20 cellular contexts compared by ENCODE assay signal in the genomic region with DNA sequence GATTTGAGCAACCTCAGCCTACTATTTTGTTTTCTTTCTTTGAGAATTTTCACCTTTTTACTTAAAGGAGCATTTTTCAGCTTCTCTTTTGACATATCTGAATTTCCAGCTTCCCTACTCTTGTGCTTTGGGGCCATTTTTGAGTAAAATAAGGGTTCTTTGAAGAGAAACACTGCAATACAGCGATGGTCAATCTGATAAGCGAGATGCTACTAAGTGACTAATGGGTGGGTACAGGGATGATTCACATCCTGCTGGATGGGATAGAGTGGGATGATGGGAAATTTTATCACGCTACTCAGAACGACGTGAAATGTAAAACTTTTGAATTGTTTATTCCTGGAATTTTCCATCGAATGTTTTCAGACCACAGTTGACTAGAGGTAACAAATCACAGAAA. TPM values are rescaled to one million over a fixed set of nuclear protein-coding genes. Genes with fewer than 3 reads are reported as not detected.
DNase-seq lines count a peak whose midpoint lies in the region; ATAC-seq and TF ChIP-seq lines count a peak whose summit lies in the region.
"Had no signal": no experiment of that assay in that cellular context is flagged by ENCODE, and none has a peak within 500 bp of the region (broad histone marks: within the 10 kb centered on the region; RNA-seq: fewer than 3 reads in every experiment).

No MANE protein-coding gene starts in this region.

- no peak overlapping the region for H3K4me3 Mint-ChIP-seq in osteocyte (ENCODE audit: unreplicated experiment)
- H3K4me3 Mint-ChIP-seq: CD8-positive, alpha-beta memory T cell; natural killer cell treated with Interleukin-12 subunit alpha and Interleukin-12 subunit beta and Interleukin-15 and Interleukin-18, amount 100 ng/mL, for 72 hours; T-helper 17 cell had no signal

- no peaks in the 10 kb centered on the region for H3K9me3 Mint-ChIP-seq in osteocyte (ENCODE audit: unreplicated experiment)
- H3K9me3 Mint-ChIP-seq: activated T-helper 2 cell treated with anti-CD3 and anti-CD28 coated beads, Interferon-gamma antibody, Interleukin-2, Interleukin-4, amounts not matched to agents 10 μg/mL and 5 μg/mL and 100 μg/mL, durations not matched to agents 14 hours and 24 hours and 36 hours; CD8-positive, alpha-beta memory T cell; natural killer cell treated with Interleukin-12 subunit alpha and Interleukin-12 subunit beta and Interleukin-15 and Interleukin-18, amount 100 ng/mL, for 72 hours had no signal

- peak overlapping the region; percentile 13; the same call in 1 of the 2 replicates for H3K27ac ChIP-seq in PC-9
- H3K27ac ChIP-seq: heart right ventricle had no signal

- intact Hi-C loops in PC-9 (cut with micrococcal nuclease; ENCODE audit: unreplicated experiment): no loop called here

- peak overlapping the region; percentile 45 for H3K4me2 ChIP-seq in PC-9

- H3K4me3 ChIP-seq in PC-9 (no peak overlapping the region), cardiac fibroblast (replicated peaks in 1 of 2; ENCODE audit: low read depth in 2 of 2, low read length in 2 of 2) (no peak overlapping the region)
- H3K4me3 ChIP-seq: HAP-1, heart right ventricle had no signal

- POLR2A ChIA-PET in PC-9 (lab: Charles Lee; ENCODE audit: unreplicated experiment) (interaction anchor here (0.7 kb wide), 1 partner anchor 275 kb away, joined by 3 read pairs; no protein-coding TSS in a partner anchor), GM10248 (lab: Yijun Ruan, JAX) (no interaction called here)

- H3K79me2 ChIP-seq in PC-9 (ENCODE audit: low read depth): no peaks in the 10 kb centered on the region

- no peaks in the 10 kb centered on the region for H3K36me3 Mint-ChIP-seq in osteocyte (ENCODE audit: unreplicated experiment)
- H3K36me3 Mint-ChIP-seq: natural killer cell treated with Interleukin-12 subunit alpha and Interleukin-12 subunit beta and Interleukin-15 and Interleukin-18, amount 100 ng/mL, for 72 hours had no signal

- no peaks in the 10 kb centered on the region for H3K36me3 ChIP-seq in PC-9 (ENCODE audit: low read depth)
- H3K36me3 ChIP-seq: HAP-1, heart right ventricle had no signal

- H3K27ac Mint-ChIP-seq in osteocyte (ENCODE audit: unreplicated experiment): peak overlapping the region; percentile 56
- H3K27ac Mint-ChIP-seq: activated T-helper 2 cell treated with anti-CD3 and anti-CD28 coated beads, Interferon-gamma antibody, Interleukin-2, Interleukin-4, amounts not matched to agents 10 μg/mL and 5 μg/mL and 100 μg/mL, durations not matched to agents 14 hours and 24 hours and 36 hours; CD8-positive, alpha-beta memory T cell; natural killer cell treated with Interleukin-12 subunit alpha and Interleukin-12 subunit beta and Interleukin-15 and Interleukin-18, amount 100 ng/mL, for 72 hours; T-helper 17 cell had no signal

- no peaks in the 10 kb centered on the region for H3K27me3 ChIP-seq in PC-9 (ENCODE audit: insufficient read depth, low read depth)
- H3K27me3 ChIP-seq: heart right ventricle had no signal

- ATAC-seq in HG02642 (IDR thresholded peaks at IDR 0.05; ENCODE audit: poor library complexity, unreplicated experiment) (no peak), HG03280 (IDR thresholded peaks at IDR 0.05; ENCODE audit: unreplicated experiment) (no peak)
- ATAC-seq: heart right ventricle; left lobe of liver; natural killer cell treated with Interleukin-12 subunit alpha and Interleukin-12 subunit beta and Interleukin-15 and Interleukin-18, amount 100 ng/mL, for 72 hours; T-helper 17 cell had no signal

- no peaks in the 10 kb centered on the region for H4K20me1 ChIP-seq in PC-9 (ENCODE audit: insufficient read depth)

- H2AFZ ChIP-seq in PC-9: no peak overlapping the region

- H3K9me2 ChIP-seq in PC-9 (ENCODE audit: insufficient read depth): no peaks in the 10 kb centered on the region

- DNase-seq in EL (peak; percentile 94), PC-9 (peak in 1 of 2 experiments; percentile 65), cardiac fibroblast (ENCODE audit: low read depth in 2 of 2) (peak; percentile 77 to 90), osteocyte (ENCODE audit: extremely low spot score, unreplicated experiment) (no peak), DMS 273 (lab: John Stamatoyannopoulos, UW; ENCODE audit: unreplicated experiment) (no peak), GM10248 (ENCODE audit: extremely low spot score) (no peak)
- DNase-seq: activated CD4-positive, alpha-beta T cell treated with anti-CD3 and anti-CD28 coated beads, Interleukin-2, amount 50 U/mL, for 1 hour; CD8-positive, alpha-beta memory T cell; heart right ventricle; MV-4-11; retina; stimulated activated CD4-positive, alpha-beta T cell treated with anti-CD3 and anti-CD28 coated beads, Interleukin-4, amount 100 ng/mL, for 4 hours; stimulated activated naive CD4-positive, alpha-beta T cell; T-helper 17 cell had no signal

- peaks cover 7% of the 10 kb centered on the region for H3K4me1 ChIP-seq in PC-9 (replicated peaks; ENCODE audit: insufficient read depth)
- H3K4me1 ChIP-seq: HAP-1, heart right ventricle had no signal

- H3K27me3 Mint-ChIP-seq in osteocyte (ENCODE audit: unreplicated experiment): no peaks in the 10 kb centered on the region

- H3F3A ChIP-seq in PC-9 (ENCODE audit: insufficient read depth, low read depth): peaks cover 5% of the 10 kb centered on the region; the same call in 1 of the 2 replicates

- CTCF ChIA-PET in PC-9 (lab: Charles Lee) (interaction anchor here (1.0 kb wide), 1 partner anchor 166 kb away, joined by 3 read pairs; no protein-coding TSS in a partner anchor), GM10248 (lab: Yijun Ruan, JAX) (interaction anchor here (1.5 to 1.8 kb wide), 2 partner anchors 13 to 19 kb away, joined by 3 to 6 read pairs; no protein-coding TSS in a partner anchor)

- TF ChIP-seq CTCF in PC-9 (conservative IDR thresholded peaks at IDR 0.05): no peak
- no peak for TF ChIP-seq CTCF in cardiac fibroblast (IDR thresholded peaks at IDR 0.05; ENCODE audit: low read depth, low read length)
- TF ChIP-seq CTCF in osteocyte (IDR thresholded peaks at IDR 0.05): no peak
- no peak for TF ChIP-seq CTCF in GM10248 (IDR thresholded peaks at IDR 0.05; ENCODE audit: control extremely low read depth, extremely low read depth, low read depth, missing control alignments)

- BruUV-seq in PC-9 (replicated peaks; lab: Mats Ljungman, UMichigan): no TSS peak

- H3K4me1 Mint-ChIP-seq in osteocyte (ENCODE audit: unreplicated experiment): peaks cover 19% of the 10 kb centered on the region
- H3K4me1 Mint-ChIP-seq: CD8-positive, alpha-beta memory T cell had no signal

- no peaks in the 10 kb centered on the region for H3K9me3 ChIP-seq in PC-9 (ENCODE audit: insufficient read depth, low read depth)
- H3K9me3 ChIP-seq: HAP-1, heart right ventricle had no signal

RNA-seq across cellular contexts. Expression of gene SOCS5, which starts 8.3 kb away (rescaled TPM):
- 17.0 and 20.4 TPM in 2 replicates for total RNA-seq in PC-9 (2021)
- 23.4 and 24.1 TPM in 2 replicates for total RNA-seq in osteocyte

Comparison
In these comparisons a context has a peak if more than half of its experiments do, and no peak if none do; other contexts are left out.
1. DNase-seq: peak in EL (single experiment) and cardiac fibroblast (2 of 2); none in osteocyte (single experiment), DMS 273 (single experiment) and GM10248 (single experiment).